Comparison of ENCODE assay signal across 9 cellular contexts in the genomic region with DNA sequence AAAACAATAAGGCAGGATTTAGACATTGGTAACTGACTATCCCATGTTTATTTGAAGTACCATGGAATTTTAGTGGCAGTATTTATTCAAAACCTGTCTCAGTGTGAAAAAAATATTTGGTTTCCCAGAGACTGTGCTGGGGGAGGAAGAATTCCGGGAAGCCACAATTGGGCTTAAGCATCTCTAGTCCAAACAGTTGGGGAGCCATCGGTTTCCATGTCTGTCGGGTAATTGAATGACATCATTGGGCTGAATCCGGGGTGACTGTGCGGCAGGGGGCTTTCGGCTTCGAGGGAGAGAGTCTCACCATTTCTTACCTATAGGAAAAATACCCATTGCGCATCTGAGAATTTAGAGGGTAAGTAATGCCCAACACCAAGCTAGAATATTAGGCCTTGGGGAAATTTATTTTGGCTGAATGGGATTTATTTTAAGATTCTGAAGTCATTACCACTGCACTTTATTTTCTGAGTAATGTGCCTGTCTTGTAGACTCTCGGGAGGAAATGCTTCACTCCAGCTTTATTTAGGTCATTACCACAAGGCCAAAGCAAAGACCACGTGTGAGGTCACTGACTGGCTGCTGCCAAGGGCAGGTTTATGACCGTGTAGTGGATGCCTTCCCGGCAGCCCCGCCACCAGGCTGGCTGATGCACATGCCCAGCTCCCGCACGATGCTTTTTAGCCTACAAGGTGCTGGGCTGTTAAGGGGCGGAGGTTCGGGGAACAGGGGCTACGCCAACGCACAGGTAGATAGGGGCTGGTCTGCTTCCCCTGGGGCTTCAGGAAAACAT. TPM values are rescaled to one million over a fixed set of nuclear protein-coding genes. Genes with fewer than 3 reads are reported as not detected.
DNase-seq lines count a peak whose midpoint lies in the region; ATAC-seq and TF ChIP-seq lines count a peak whose summit lies in the region.
"Had no signal": no experiment of that assay in that cellular context is flagged by ENCODE, and none has a peak within 500 bp of the region (broad histone marks: within the 10 kb centered on the region; RNA-seq: fewer than 3 reads in every experiment).

No MANE protein-coding gene starts in this region.

- ATAC-seq in GM19023 (IDR thresholded peaks at IDR 0.05; ENCODE audit: unreplicated experiment), result no peak

- POLR2A ChIA-PET in BJ (lab: Charles Lee), result no interaction called here

- H3K27me3 ChIP-seq in BJ (ENCODE audit: control insufficient read depth, insufficient read depth, low read length), result no peaks in the 10 kb centered on the region

- TF ChIP-seq CTCF in BJ (IDR thresholded peaks at IDR 0.05; ENCODE audit: insufficient read depth, low read depth, low read length), result peak; percentile 32; the same call in 1 of the 2 replicates
- peak; percentile 15 for TF ChIP-seq CTCF in fibroblast of the aortic adventitia (IDR thresholded peaks at IDR 0.05; ENCODE audit: insufficient read depth, low read length)

- H3K4me3 ChIP-seq in BJ (ENCODE audit: low read depth, low read length) (no peak overlapping the region), fibroblast of the aortic adventitia (ENCODE audit: low read depth, low read length) (no peak overlapping the region)

- DNase-seq in BJ (ENCODE audit: low read depth) (peak; percentile 87), SHP77 (lab: John Stamatoyannopoulos, UW) (peak; percentile 60 to 64), fibroblast of the aortic adventitia (ENCODE audit: low read depth) (peak; percentile 91), putamen (ENCODE audit: low spot score) (peak; percentile 26), NCI-H1436 (lab: John Stamatoyannopoulos, UW) (no peak), DMS 273 treated with DMSO at 0.1 percent for 48 hours (lab: John Stamatoyannopoulos, UW) (no peak)
- DNase-seq in central memory CD4-positive, alpha-beta T cell, result no peak
- DNase-seq: NCI-H524 treated with DMSO at 0.1 percent for 48 hours had no signal

- CTCF ChIA-PET in BJ (lab: Yijun Ruan, JAX), result interaction anchor here (1.1 kb wide), 1 partner anchor 32 kb away, joined by 3 read pairs; no protein-coding TSS in a partner anchor

- H3K36me3 ChIP-seq in BJ (ENCODE audit: control insufficient read depth, insufficient read depth, low read length), result no peaks in the 10 kb centered on the region

RNA-seq across cellular contexts. Expression of gene UMODL1, which starts 23.1 kb away (rescaled TPM):
- polyA plus RNA-seq in BJ (2011; rRNA removed), result 0.04 TPM in 1 of 2 replicates, not detected in the other
- polyA minus RNA-seq in BJ (2011; rRNA and poly(A)+ RNA removed), result 0.09 TPM in 1 of 2 replicates, not detected in the other
- not detected in 2 replicates for total RNA-seq in fibroblast of the aortic adventitia (ENCODE audit: low replicate concordance)

RNA-seq across cellular contexts. Expression of gene ZBTB21, which starts 37.9 kb away (rescaled TPM):
- polyA plus RNA-seq in BJ (2011; rRNA removed), result 8.1 and 10.7 TPM in 2 replicates
- 14.8 and 15.0 TPM in 2 replicates for polyA minus RNA-seq in BJ (2011; rRNA and poly(A)+ RNA removed)
- total RNA-seq in fibroblast of the aortic adventitia (ENCODE audit: low replicate concordance), result 4.4 and 15.4 TPM in 2 replicates

Comparison
In these comparisons a context has a peak if more than half of its experiments do, and no peak if none do; other contexts are left out.
1. DNase-seq: peak in BJ (single experiment), SHP77 (2 of 2), fibroblast of the aortic adventitia (single experiment) and putamen (single experiment); none in NCI-H1436 (single experiment), DMS 273 treated with DMSO at 0.1 percent for 48 hours (single experiment) and central memory CD4-positive, alpha-beta T cell (single experiment).